9 cellular contexts compared by ENCODE assay signal in the genomic region with DNA sequence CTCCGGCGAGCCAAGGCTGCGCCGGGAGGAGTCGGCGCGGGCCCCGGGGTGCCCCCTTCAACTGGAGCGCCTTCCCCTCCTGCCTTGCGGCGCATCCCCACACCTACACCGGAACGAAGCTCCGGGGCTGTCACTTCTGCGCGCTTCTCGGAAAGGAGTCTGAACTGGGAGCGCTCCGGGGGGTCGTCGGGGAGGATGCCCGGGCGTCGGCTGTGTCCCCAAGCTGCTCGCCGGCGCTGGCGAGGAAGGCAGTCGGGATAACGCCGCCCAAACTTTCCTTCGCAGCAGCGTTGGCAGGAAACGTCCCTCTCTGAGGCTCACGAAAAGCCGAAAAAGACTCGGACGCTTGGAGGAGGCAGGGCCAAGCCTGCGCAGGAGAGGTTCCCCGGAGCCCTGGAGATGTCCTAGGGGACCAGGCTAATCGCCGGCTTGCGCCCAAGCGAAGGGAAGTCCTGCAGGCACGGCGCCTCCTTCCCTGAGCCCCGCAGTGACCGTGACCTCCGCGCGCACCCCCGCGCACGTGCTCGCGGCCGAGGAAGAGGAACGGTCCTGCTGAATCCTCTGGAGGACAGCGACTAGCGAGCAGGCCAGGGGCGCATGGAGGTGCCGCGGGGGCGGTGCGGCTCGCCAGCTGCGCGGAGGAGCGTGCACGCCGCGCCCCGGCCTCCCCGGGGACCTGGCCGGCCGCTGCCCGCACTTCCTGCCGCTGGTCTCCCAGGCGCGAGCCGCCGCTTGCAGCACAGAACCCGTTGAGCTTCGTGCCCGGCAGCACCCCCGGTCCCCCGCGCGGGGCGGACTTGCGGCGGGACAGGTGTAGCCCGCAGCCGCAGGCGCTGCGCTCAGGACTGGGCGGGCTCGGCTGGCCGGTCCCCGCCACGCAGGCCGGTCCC. TPM values are rescaled to one million over a fixed set of nuclear protein-coding genes. Genes with fewer than 3 reads are reported as not detected.
DNase-seq lines count a peak whose midpoint lies in the region; ATAC-seq, FAIRE-seq and TF ChIP-seq lines count a peak whose summit lies in the region.
"Had no signal": no experiment of that assay in that cellular context is flagged by ENCODE, and none has a peak within 500 bp of the region (broad histone marks: within the 10 kb centered on the region; RNA-seq: fewer than 3 reads in every experiment).

Gene SH3RF3 (plus strand): TSS at position 740 of the 890 bp plus-strand sequence.

- POLR2A ChIA-PET in endothelial cell of umbilical vein (lab: Charles Lee), result interaction anchor here (1.1 kb wide), 1 partner anchor 354 kb away, joined by 5 read pairs; no protein-coding TSS in a partner anchor

- CTCF ChIA-PET in endothelial cell of umbilical vein (lab: Charles Lee), result interaction anchor here (0.7 to 8.7 kb wide), 10 partner anchors 43 to 380 kb away, joined by 3 to 163 read pairs (median 6); no protein-coding TSS in a partner anchor

- peak; percentile 19 for DNase-seq in DMS79 treated with DMSO at 0.1 percent for 48 hours (lab: John Stamatoyannopoulos, UW)
- no peak for DNase-seq in DMS79 (lab: John Stamatoyannopoulos, UW)
- DNase-seq in activated CD4-positive, alpha-beta T cell treated with anti-CD3 and anti-CD28 coated beads, Interleukin-2, amount 50 U/mL, for 48 hours, result peak; percentile 28 to 36
- peak; percentile 59 for DNase-seq in endothelial cell of umbilical vein (ENCODE audit: low read depth, low spot score)
- peak; percentile 90 for DNase-seq in mesenteric fat pad (ENCODE audit: low spot score)
- peak; percentile 43 for DNase-seq in testis
- DNase-seq in NOMO-1 treated with DMSO at 0.1 percent for 48 hours (lab: John Stamatoyannopoulos, UW; ENCODE audit: unreplicated experiment), result no peak

- H3K27ac ChIP-seq in endothelial cell of umbilical vein (ENCODE audit: insufficient read depth, low read depth, low read length) (peak within 1 kb of the TSS; percentile 75), testis (peak within 1 kb of the TSS; percentile 59 to 78)

- FAIRE-seq in endothelial cell of umbilical vein (lab: Jason Lieb, UNC), result peak; percentile 73
- FAIRE-seq: A204.1 had no signal

- intact Hi-C loops in endothelial cell of umbilical vein (cut with micrococcal nuclease), result loop anchor here (1.0 to 2.0 kb wide), 7 partner anchors 84 to 382 kb away; no protein-coding TSS in a partner anchor
- intact Hi-C loops in testis (cut with DNase I; ENCODE audit: low total_unique reads), result no loop called here

- H3K36me3 ChIP-seq in endothelial cell of umbilical vein (ENCODE audit: control insufficient read depth in 2 of 2, extremely low read depth in 1 of 2, insufficient read depth in 2 of 2, low read length in 2 of 2) (no peaks in the 10 kb centered on the region), testis (ENCODE audit: low read depth, missing control alignments) (no peaks in the 10 kb centered on the region)

- peak within 1 kb of the TSS; percentile 72 for H3K9ac ChIP-seq in endothelial cell of umbilical vein (replicated peaks; ENCODE audit: extremely low read depth, insufficient read depth, low read length)

- no peaks in the 10 kb centered on the region for H4K20me1 ChIP-seq in endothelial cell of umbilical vein (replicated peaks; ENCODE audit: control insufficient read depth, extremely low read depth, insufficient read depth, low read length)

- peak; percentile 38 for ATAC-seq in HG03460 (IDR thresholded peaks at IDR 0.05; ENCODE audit: unreplicated experiment)

- H3K9me1 ChIP-seq in endothelial cell of umbilical vein (replicated peaks; ENCODE audit: control insufficient read depth, extremely low read depth, insufficient read depth, low read length), result no peaks in the 10 kb centered on the region

- TF ChIP-seq POLR2A in endothelial cell of umbilical vein (IDR thresholded peaks at IDR 0.05; ENCODE audit: low read depth, low read length) (peak; percentile 25), testis (IDR thresholded peaks at IDR 0.05) (no peak)

- H3K4me3 ChIP-seq in endothelial cell of umbilical vein (replicated peaks in 1 of 3; ENCODE audit: insufficient read depth in 1 of 3, low read depth in 1 of 3, low read length in 3 of 3) (peak within 1 kb of the TSS; percentile 62 to 73 (median 69)), testis (peak within 1 kb of the TSS; percentile 65 to 68)

- no peaks in the 10 kb centered on the region for H3K27me3 ChIP-seq in endothelial cell of umbilical vein (ENCODE audit: control insufficient read depth in 2 of 2, insufficient read depth in 2 of 2, low read length in 2 of 2)
- H3K27me3 ChIP-seq in testis, result no peaks in the 10 kb centered on the region

- WGBS in testis, 2 donors, result 0 to 1% methylated on average over 22 to 69 of the region's 102 CpGs

- H3K4me1 ChIP-seq in endothelial cell of umbilical vein (ENCODE audit: control insufficient read depth, extremely low read depth, insufficient read depth, low read length) (peaks cover 12% of the 10 kb centered on the region), testis (peaks cover 3% of the 10 kb centered on the region)

- H3K9me3 ChIP-seq in endothelial cell of umbilical vein (replicated peaks; ENCODE audit: control insufficient read depth, insufficient read depth, low read length) (no peaks in the 10 kb centered on the region), testis (no peaks in the 10 kb centered on the region)

- H3K4me2 ChIP-seq in endothelial cell of umbilical vein (ENCODE audit: insufficient read depth, low read length), result peak within 1 kb of the TSS; percentile 44

- BruUV-seq in endothelial cell of umbilical vein (replicated peaks; lab: Mats Ljungman, UMichigan), result TSS peak; percentile 27

- TF ChIP-seq CTCF in endothelial cell of umbilical vein (IDR thresholded peaks at IDR 0.05; ENCODE audit: extremely low read depth in 1 of 2, insufficient read depth in 1 of 2, low read depth in 1 of 2, low read length in 2 of 2), result no peak
- TF ChIP-seq CTCF in testis (IDR thresholded peaks at IDR 0.05), result peak in 1 of 3 experiments; percentile 4

- H2AFZ ChIP-seq in endothelial cell of umbilical vein (ENCODE audit: low read depth, low read length), result peak within 1 kb of the TSS; percentile 84

- dilution Hi-C loops in endothelial cell of umbilical vein (cut with MboI; ENCODE audit: extremely low pct_ligation_motif_present, low sequenced_read_pairs), result no loop called here

- H3K79me2 ChIP-seq in endothelial cell of umbilical vein (ENCODE audit: control insufficient read depth, insufficient read depth, low read length), result peaks cover 46% of the 10 kb centered on the region

TF ChIP-seq in endothelial cell of umbilical vein, 7 proteins besides CTCF, POLR2A, EP300 and RAD21:
- TF ChIP-seq MYC (IDR thresholded peaks at IDR 0.05; ENCODE audit: low read depth, low read length), result peak; percentile 17
- TF ChIP-seq GATA2 (IDR thresholded peaks at IDR 0.05; ENCODE audit: insufficient read depth, insufficient read length, low read depth, low read length), result no peak
- peak; percentile 32 for TF ChIP-seq POLR2AphosphoS5 (IDR thresholded peaks at IDR 0.05; ENCODE audit: insufficient read depth, low read depth, low read length)
- TF ChIP-seq, protein P1, sequence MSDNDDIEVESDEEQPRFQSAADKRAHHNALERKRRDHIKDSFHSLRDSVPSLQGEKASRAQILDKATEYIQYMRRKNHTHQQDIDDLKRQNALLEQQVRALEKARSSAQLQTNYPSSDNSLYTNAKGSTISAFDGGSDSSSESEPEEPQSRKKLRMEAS (IDR thresholded peaks at IDR 0.05; ENCODE audit: insufficient read depth, insufficient read length), result peak; percentile 51

RNA-seq across cellular contexts. Expression of gene SH3RF3, which starts in this region (rescaled TPM):
- total RNA-seq in endothelial cell of umbilical vein, result 9.4 and 14.7 TPM in 2 replicates
- 3.8 and 3.9 TPM in 2 replicates for polyA plus RNA-seq in endothelial cell of umbilical vein
- 3.7 and 3.9 TPM in 2 replicates for polyA plus RNA-seq in endothelial cell of umbilical vein (2011; cell fraction: cytosol; rRNA removed)
- polyA plus RNA-seq in endothelial cell of umbilical vein (2011; cell fraction: nucleus; rRNA removed), result 7.4 and 8.1 TPM in 2 replicates
- 12.5 and 15.9 TPM in 2 replicates for polyA plus RNA-seq in endothelial cell of umbilical vein (2012)
- polyA minus RNA-seq in endothelial cell of umbilical vein, result 5.3 and 7.4 TPM in 2 replicates
- polyA minus RNA-seq in endothelial cell of umbilical vein (2011; cell fraction: cytosol; rRNA and poly(A)+ RNA removed), result 1.6 TPM
- 8.6 and 16.6 TPM in 2 replicates for polyA minus RNA-seq in endothelial cell of umbilical vein (2011; cell fraction: nucleus; rRNA and poly(A)+ RNA removed)
- total RNA-seq in mesenteric fat pad, result 20.4 TPM
- 10 to 100 TPM; 16.5 to 20.1 TPM for total RNA-seq in testis
- polyA plus RNA-seq in testis (ENCODE audit: insufficient read depth, low read depth, low replicate concordance), result 9.3 TPM

Comparison
In these comparisons a context has a peak if more than half of its experiments do, and no peak if none do; other contexts are left out.
1. DNase-seq: peak in DMS79 treated with DMSO at 0.1 percent for 48 hours (single experiment), activated CD4-positive, alpha-beta T cell treated with anti-CD3 and anti-CD28 coated beads, Interleukin-2, amount 50 U/mL, for 48 hours (2 of 2), endothelial cell of umbilical vein (single experiment), mesenteric fat pad (single experiment) and testis (single experiment); none in DMS79 (single experiment) and NOMO-1 treated with DMSO at 0.1 percent for 48 hours (single experiment).